ENCODE assay signal across 8 cellular contexts in genomic region chr1:236066828-236067386, GRCh38. TPM values are rescaled to one million over a fixed set of nuclear protein-coding genes. Genes with fewer than 3 reads are reported as not detected.
A peak's percentile ranks its signal among the peaks of the same experiment; 100 is the strongest.
DNase-seq lines count a peak whose midpoint lies in the region; ATAC-seq and TF ChIP-seq lines count a peak whose summit lies in the region.

No MANE protein-coding gene starts in this region.

- WGBS in right lobe of liver (ENCODE audit: insufficient coverage, low coverage, low lambda C conversion rate, missing lambda C conversion rate): 39% methylated on average over 6 of the region's 6 CpGs

- H3K4me3 ChIP-seq in NB4 (ENCODE audit: low read depth, low read length): no peak overlapping the region
- H3K4me3 ChIP-seq in right lobe of liver: no peak overlapping the region

- peak; percentile 76 for ATAC-seq in GM21786 (IDR thresholded peaks at IDR 0.05; ENCODE audit: unreplicated experiment)
- peak in 1 of 4 donors; percentile 1 for ATAC-seq in right lobe of liver

- DNase-seq in G401 (ENCODE audit: low spot score) (peak; percentile 30), NB4 (ENCODE audit: low read depth) (peak; percentile 74), activated T-helper 1 cell treated with Interleukin-2 at 50 U/mL for 16 hours (ENCODE audit: low read depth) (peak; percentile 20), right lobe of liver (peak in 2 of 3 donors; percentile 45 to 66), putamen (ENCODE audit: low spot score) (no peak), NCI-H2171 (lab: John Stamatoyannopoulos, UW) (no peak)
- peak; percentile 69 for DNase-seq in stimulated activated CD8-positive, alpha-beta memory T cell treated with anti-CD3 and anti-CD28 coated beads, Interleukin-4, amount 100 ng/mL, for 48 hours

- H3K9me3 ChIP-seq in right lobe of liver: no peaks in the 10 kb centered on the region

- peak overlapping the region; percentile 97 to 99 (median 98) for H3K27ac ChIP-seq in right lobe of liver

- TF ChIP-seq CTCF in NB4 (IDR thresholded peaks at IDR 0.05; ENCODE audit: low read depth, low read length) (no peak), right lobe of liver (IDR thresholded peaks at IDR 0.05) (no peak)

- intact Hi-C loops in right lobe of liver (cut with DNase I): no loop called here

- no peaks in the 10 kb centered on the region for H3K27me3 ChIP-seq in right lobe of liver

- in situ Hi-C loops in G401 (cut with HindIII; ENCODE audit: low sequenced_read_pairs): no loop called here

- H3K36me3 ChIP-seq in right lobe of liver: no peaks in the 10 kb centered on the region

- no peak for TF ChIP-seq POLR2A in NB4 (IDR thresholded peaks at IDR 0.05; ENCODE audit: extremely low read depth, insufficient read length)
- TF ChIP-seq POLR2A in right lobe of liver (IDR thresholded peaks at IDR 0.05): no peak

- H3K4me1 ChIP-seq in right lobe of liver: peaks cover 0 to 18% (median 7%) of the 10 kb centered on the region in 4 donors

RNA-seq across cellular contexts. Expression of gene NID1, which starts 2.0 kb away (rescaled TPM):
- 21.7 and 27.2 TPM in 2 replicates for total RNA-seq in G401 (2014; rRNA removed; shearing (Covaris generic))
- total RNA-seq in right lobe of liver: 10 to 100 TPM; 45.7 to 67.1 (median 59.1) TPM

Comparison
In these comparisons a context has a peak if more than half of its experiments do, and no peak if none do; other contexts are left out.
1. DNase-seq: peak in G401 (single experiment), NB4 (single experiment), activated T-helper 1 cell treated with Interleukin-2 at 50 U/mL for 16 hours (single experiment), right lobe of liver (2 of 3) and stimulated activated CD8-positive, alpha-beta memory T cell treated with anti-CD3 and anti-CD28 coated beads, Interleukin-4, amount 100 ng/mL, for 48 hours (single experiment); none in putamen (single experiment) and NCI-H2171 (single experiment).